ENCODE assay signal across 8 cellular contexts in the genomic region with DNA sequence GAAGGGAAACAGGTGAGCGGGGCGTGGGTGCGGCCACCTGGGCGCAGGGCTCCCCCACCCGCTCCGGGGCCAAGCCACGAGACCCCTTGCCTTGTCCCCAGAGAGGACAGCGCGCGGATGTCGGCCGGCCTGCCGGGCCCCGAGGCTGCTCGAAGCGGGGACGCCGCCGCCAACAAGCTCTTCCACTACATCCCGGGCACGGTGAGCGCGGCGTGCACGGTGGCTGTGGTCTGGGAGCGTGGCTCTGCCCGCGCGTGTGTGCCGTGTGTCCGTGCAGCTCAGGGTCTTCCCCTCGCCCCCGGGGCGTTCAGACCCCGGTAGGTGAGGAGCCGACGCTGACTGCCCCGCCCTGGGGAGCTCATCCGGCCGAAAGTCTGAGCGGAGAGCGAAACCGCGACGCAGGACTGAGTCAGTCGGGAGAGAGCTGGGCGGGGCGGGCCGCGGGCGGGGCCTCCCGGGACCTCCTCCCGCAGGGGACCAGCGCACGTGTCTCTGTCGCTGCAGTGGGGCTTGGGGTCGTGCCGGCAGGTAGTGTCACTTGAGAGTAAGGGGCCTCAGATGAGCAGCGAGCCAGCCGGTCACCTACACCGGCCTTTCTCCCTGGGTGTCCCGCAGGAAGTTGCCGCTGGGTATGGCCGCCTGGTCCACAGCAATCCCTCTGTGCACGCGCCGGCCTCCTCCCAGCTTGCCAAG. TPM values are rescaled to one million over a fixed set of nuclear protein-coding genes. Genes with fewer than 3 reads are reported as not detected.
DNase-seq lines count a peak whose midpoint lies in the region; ATAC-seq and TF ChIP-seq lines count a peak whose summit lies in the region.

No MANE protein-coding gene starts in this region.

- peaks cover 3% of the 10 kb centered on the region for H3K27me3 Mint-ChIP-seq in activated naive CD8-positive, alpha-beta T cell

- H3K4me1 Mint-ChIP-seq in activated naive CD8-positive, alpha-beta T cell (ENCODE audit: low read depth): peaks cover 5% of the 10 kb centered on the region

- peak overlapping the region; percentile 79 for H3K4me3 Mint-ChIP-seq in activated naive CD8-positive, alpha-beta T cell

- H3K4me3 ChIP-seq in right atrium auricular region (peak overlapping the region; percentile 57 to 59), sigmoid colon (peak overlapping the region; percentile 32 to 65 (median 56))

- H3K27ac ChIP-seq in right atrium auricular region (peak overlapping the region; percentile 34 to 58), sigmoid colon (peak overlapping the region in 3 of 4 donors; percentile 41 to 56 (median 46))

- WGBS in sigmoid colon, 2 donors: 1% methylated on average over 67 of the region's 67 CpGs

- H3K27ac Mint-ChIP-seq in activated naive CD8-positive, alpha-beta T cell: no peak overlapping the region

- intact Hi-C loops in sigmoid colon (cut with DNase I): no loop called here

- DNase-seq in DMS 273 (lab: John Stamatoyannopoulos, UW; ENCODE audit: unreplicated experiment) (peak; percentile 69), DMS 273 treated with DMSO at 0.1 percent for 48 hours (lab: John Stamatoyannopoulos, UW) (no peak), SK-MEL-5 (ENCODE audit: low read depth, low spot score) (peak; percentile 49), right atrium auricular region (ENCODE audit: low spot score) (peak; percentile 77), sigmoid colon (peak; percentile 83), NCI-H128 (lab: John Stamatoyannopoulos, UW; ENCODE audit: unreplicated experiment) (no peak)

- H3K4me1 ChIP-seq in right atrium auricular region: peaks cover 0 to 19% of the 10 kb centered on the region in 2 donors
- peaks cover 0 to 18% (median 14%) of the 10 kb centered on the region in 4 donors for H3K4me1 ChIP-seq in sigmoid colon

- H3K27me3 ChIP-seq in right atrium auricular region: peaks cover 4 to 14% of the 10 kb centered on the region in 2 donors
- peaks cover 14 to 52% (median 36%) of the 10 kb centered on the region in 3 donors for H3K27me3 ChIP-seq in sigmoid colon

- TF ChIP-seq EP300 in sigmoid colon (IDR thresholded peaks at IDR 0.05): no peak

- H3K36me3 ChIP-seq in right atrium auricular region (no peaks in the 10 kb centered on the region), sigmoid colon (peaks cover 0 to 14% (median 0%) of the 10 kb centered on the region in 4 donors)

- in situ Hi-C loops in SK-MEL-5 (cut with HindIII; ENCODE audit: low pct_unique_long_range_greater_than_20kb, low sequenced_read_pairs): no loop called here

- H3K9me3 ChIP-seq in right atrium auricular region (no peaks in the 10 kb centered on the region), sigmoid colon (no peaks in the 10 kb centered on the region)

- no peaks in the 10 kb centered on the region for H3K9me3 Mint-ChIP-seq in activated naive CD8-positive, alpha-beta T cell (ENCODE audit: low read depth)

- TF ChIP-seq POLR2A in sigmoid colon (IDR thresholded peaks at IDR 0.05): no peak

- H3K36me3 Mint-ChIP-seq in activated naive CD8-positive, alpha-beta T cell: no peaks in the 10 kb centered on the region

- ATAC-seq in HG03064 (IDR thresholded peaks at IDR 0.05; ENCODE audit: low read depth, unreplicated experiment): peak; percentile 60

- no peak for TF ChIP-seq CTCF in right atrium auricular region (IDR thresholded peaks at IDR 0.05)
- TF ChIP-seq CTCF in sigmoid colon (IDR thresholded peaks at IDR 0.05): no peak

RNA-seq across cellular contexts. Expression of gene PLEKHN1, which starts 0.5 kb away (rescaled TPM):
- total RNA-seq in SK-MEL-5 (2014; rRNA removed; shearing (Covaris generic)): 0.03 and 0.11 TPM in 2 replicates
- polyA plus RNA-seq in SK-MEL-5 (2015; cell fraction: cytosol; rRNA removed): 1.1 and 2.4 TPM in 2 replicates
- polyA plus RNA-seq in SK-MEL-5 (2015; cell fraction: nucleus; rRNA removed): 5.9 and 9.6 TPM in 2 replicates
- under 1 TPM in 1 of 2 donors, not detected in 1; 0.59 TPM for total RNA-seq in right atrium auricular region
- total RNA-seq in sigmoid colon: not detected
- 1 to 10 TPM in 1 of 3 donors, under 1 TPM in 1, not detected in 1; 0.46 to 1.5 TPM for polyA plus RNA-seq in sigmoid colon

RNA-seq across cellular contexts. Expression of gene KLHL17, which starts 6.4 kb away (rescaled TPM):
- total RNA-seq in SK-MEL-5 (2014; rRNA removed; shearing (Covaris generic)): 5.3 and 6.3 TPM in 2 replicates
- 10.2 and 10.4 TPM in 2 replicates for polyA plus RNA-seq in SK-MEL-5 (2015; cell fraction: cytosol; rRNA removed)
- 213 and 255 TPM in 2 replicates for polyA plus RNA-seq in SK-MEL-5 (2015; cell fraction: nucleus; rRNA removed)
- total RNA-seq in right atrium auricular region (1 to 10 TPM; 2.4 to 2.9 TPM), sigmoid colon (10 to 100 TPM in 1 of 4 donors, 1 to 10 TPM in 3; 4.5 to 10.5 (median 5.1) TPM)
- polyA plus RNA-seq in sigmoid colon: 10 to 100 TPM in 1 of 3 donors, 1 to 10 TPM in 1, under 1 TPM in 1; 0.69 to 10.8 (median 1.2) TPM

RNA-seq across cellular contexts. Expression of gene NOC2L, which starts 7.7 kb away (rescaled TPM):
- total RNA-seq in SK-MEL-5 (2014; rRNA removed; shearing (Covaris generic)): 117 and 123 TPM in 2 replicates
- polyA plus RNA-seq in SK-MEL-5 (2015; cell fraction: cytosol; rRNA removed): 121 and 129 TPM in 2 replicates
- 131 and 142 TPM in 2 replicates for polyA plus RNA-seq in SK-MEL-5 (2015; cell fraction: nucleus; rRNA removed)
- 10 to 100 TPM; 29.5 to 38.8 TPM for total RNA-seq in right atrium auricular region
- total RNA-seq in sigmoid colon: 10 to 100 TPM; 26.0 to 32.6 (median 27.8) TPM
- polyA plus RNA-seq in sigmoid colon: 10 to 100 TPM; 25.4 to 81.6 (median 25.8) TPM

RNA-seq across cellular contexts. Expression of gene PERM1, which starts 15.1 kb away (rescaled TPM):
- 0.85 and 1.3 TPM in 2 replicates for total RNA-seq in SK-MEL-5 (2014; rRNA removed; shearing (Covaris generic))
- polyA plus RNA-seq in SK-MEL-5 (2015; cell fraction: cytosol; rRNA removed): 0.42 and 0.81 TPM in 2 replicates
- polyA plus RNA-seq in SK-MEL-5 (2015; cell fraction: nucleus; rRNA removed): 0.60 TPM in 1 of 2 replicates, not detected in the other
- total RNA-seq in right atrium auricular region (10 to 100 TPM; 22.0 to 61.8 TPM), sigmoid colon (under 1 TPM in 1 of 4 donors, not detected in 3; under 0.01 TPM)
- polyA plus RNA-seq in sigmoid colon: under 1 TPM in 2 of 3 donors, not detected in 1; 0.16 to 0.69 TPM

RNA-seq across cellular contexts. Expression of gene HES4, which starts 33.1 kb away (rescaled TPM):
- total RNA-seq in SK-MEL-5 (2014; rRNA removed; shearing (Covaris generic)): 4.8 and 8.4 TPM in 2 replicates
- polyA plus RNA-seq in SK-MEL-5 (2015; cell fraction: cytosol; rRNA removed): 5.6 and 5.8 TPM in 2 replicates
- 30.8 and 42.4 TPM in 2 replicates for polyA plus RNA-seq in SK-MEL-5 (2015; cell fraction: nucleus; rRNA removed)
- total RNA-seq in right atrium auricular region: 10 to 100 TPM; 31.8 to 68.4 TPM
- total RNA-seq in sigmoid colon: 10 to 100 TPM; 25.0 to 65.1 (median 27.9) TPM
- 10 to 100 TPM in 1 of 3 donors, 1 to 10 TPM in 2; 1.2 to 15.7 (median 4.6) TPM for polyA plus RNA-seq in sigmoid colon

Comparison
In these comparisons a context has a peak if more than half of its experiments do, and no peak if none do; other contexts are left out.
1. DNase-seq: peak in DMS 273 (single experiment), SK-MEL-5 (single experiment), right atrium auricular region (single experiment) and sigmoid colon (single experiment); none in DMS 273 treated with DMSO at 0.1 percent for 48 hours (single experiment) and NCI-H128 (single experiment).